Comparison of ENCODE assay signal across 8 cellular contexts in the genomic region with DNA sequence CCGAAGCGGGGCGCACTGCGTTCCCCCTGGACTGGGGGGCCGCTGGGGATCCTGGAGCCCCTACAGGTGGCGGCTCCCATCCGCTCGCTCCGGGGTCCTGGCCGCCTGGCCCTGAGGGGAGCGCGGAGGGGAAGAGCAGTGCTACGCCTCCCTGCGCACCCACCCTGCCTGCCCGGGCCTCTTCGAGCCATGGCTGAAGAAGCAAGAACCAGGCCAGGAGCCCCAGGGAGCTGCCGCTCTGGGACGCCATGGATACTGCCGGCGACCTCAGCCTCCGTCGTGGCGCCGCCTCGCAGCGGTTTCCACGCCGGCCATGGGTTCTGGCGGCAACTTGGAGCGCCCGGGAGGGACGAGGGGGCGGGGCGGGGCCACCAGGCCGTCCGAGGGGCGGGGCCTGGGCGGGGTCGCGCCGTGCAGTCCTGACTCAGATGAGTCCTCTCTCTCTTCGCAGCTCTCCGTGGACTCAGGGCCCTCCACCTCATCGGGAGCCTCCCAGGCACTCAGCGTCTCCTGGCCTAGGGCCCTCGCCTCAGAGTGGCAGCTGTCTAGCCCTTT. TPM values are rescaled to one million over a fixed set of nuclear protein-coding genes. Genes with fewer than 3 reads are reported as not detected.
DNase-seq lines count a peak whose midpoint lies in the region; ATAC-seq and TF ChIP-seq lines count a peak whose summit lies in the region.

No MANE protein-coding gene starts in this region.

- H3K36me3 Mint-ChIP-seq in activated naive CD4-positive, alpha-beta T cell treated with anti-CD3 and anti-CD28 coated beads, Interleukin-2, amount 50 U/mL, for 24 hours: no peaks in the 10 kb centered on the region

- intact Hi-C loops in left ventricle myocardium superior (cut with micrococcal nuclease): no loop called here

- no peak for DNase-seq in GM12864 (ENCODE audit: low read depth)
- DNase-seq in RPMI8226: peak; percentile 58
- peak; percentile 85 for DNase-seq in left ventricle myocardium superior
- peak; percentile 5 for DNase-seq in skeletal muscle cell (ENCODE audit: low read depth)
- no peak for DNase-seq in kidney glomerular epithelial cell (lab: John Stamatoyannopoulos, UW)

- TF ChIP-seq CTCF in GM12864 (IDR thresholded peaks at IDR 0.05; ENCODE audit: low read depth, low read length, missing control alignments): no peak

- H3K27ac Mint-ChIP-seq in activated naive CD4-positive, alpha-beta T cell treated with anti-CD3 and anti-CD28 coated beads, Interleukin-2, amount 50 U/mL, for 24 hours: no peak overlapping the region

- no peaks in the 10 kb centered on the region for H3K9me3 Mint-ChIP-seq in activated naive CD4-positive, alpha-beta T cell treated with anti-CD3 and anti-CD28 coated beads, Interleukin-2, amount 50 U/mL, for 24 hours

- H3K4me3 Mint-ChIP-seq in activated naive CD4-positive, alpha-beta T cell treated with anti-CD3 and anti-CD28 coated beads, Interleukin-2, amount 50 U/mL, for 24 hours: peak overlapping the region; percentile 77

- H3K4me3 ChIP-seq in GM12864 (ENCODE audit: low read depth, low read length) (peak overlapping the region; percentile 36), skeletal muscle cell (ENCODE audit: low read depth, low read length) (peak overlapping the region; percentile 36)

- H3K4me1 Mint-ChIP-seq in activated naive CD4-positive, alpha-beta T cell treated with anti-CD3 and anti-CD28 coated beads, Interleukin-2, amount 50 U/mL, for 24 hours: peaks cover 15% of the 10 kb centered on the region

- ATAC-seq in left ventricle myocardium superior (peak; percentile 74), HG03442 (IDR thresholded peaks at IDR 0.05; ENCODE audit: unreplicated experiment) (no peak), HG03045 (IDR thresholded peaks at IDR 0.05; ENCODE audit: unreplicated experiment) (no peak)

- H3K27me3 Mint-ChIP-seq in activated naive CD4-positive, alpha-beta T cell treated with anti-CD3 and anti-CD28 coated beads, Interleukin-2, amount 50 U/mL, for 24 hours: peaks cover 3% of the 10 kb centered on the region

RNA-seq across cellular contexts. Expression of gene MYL3, which starts 50.9 kb away (rescaled TPM):
- 9,164 TPM for total RNA-seq in left ventricle myocardium superior

Comparison
In these comparisons a context has a peak if more than half of its experiments do, and no peak if none do; other contexts are left out.
1. DNase-seq: peak in RPMI8226 (single experiment), left ventricle myocardium superior (single experiment) and skeletal muscle cell (single experiment); none in GM12864 (single experiment) and kidney glomerular epithelial cell (single experiment).